Comparison of ENCODE assay signal across 8 cellular contexts in genomic region chr3:75434276-75434936, GRCh38.
DNase-seq lines count a peak whose midpoint lies in the region; ATAC-seq, FAIRE-seq and TF ChIP-seq lines count a peak whose summit lies in the region.
"Not testable (repeated sequence)": the region's sequence is repeated elsewhere in the genome, so short reads cannot be mapped to it uniquely, and the experiment has no call there.

No MANE protein-coding gene starts in this region.

- peak overlapping the region; percentile 73 for H3K4me3 ChIP-seq in Loucy (ENCODE audit: low read length, poor library complexity, severe bottlenecking)
- H3K4me3 ChIP-seq in SU-DHL-6 (ENCODE audit: insufficient read depth, low read length, poor library complexity, severe bottlenecking): peak overlapping the region; percentile 66
- H3K4me3 ChIP-seq in endothelial cell of umbilical vein (replicated peaks in 1 of 3; ENCODE audit: insufficient read depth in 1 of 3, low read depth in 1 of 3, low read length in 3 of 3): peak overlapping the region in 2 of 3 experiments; percentile 43 to 57
- peak overlapping the region; percentile 64 for H3K4me3 ChIP-seq in rectal smooth muscle tissue (ENCODE audit: low read length)
- H3K4me3 ChIP-seq in upper lobe of right lung: peak overlapping the region; percentile 87

- not testable (repeated sequence) for TF ChIP-seq POLR2A in endothelial cell of umbilical vein (IDR thresholded peaks at IDR 0.05; ENCODE audit: low read depth, low read length)

- not testable (repeated sequence) for H3K27ac ChIP-seq in SU-DHL-6 (ENCODE audit: low read depth, low read length)
- H3K27ac ChIP-seq in endothelial cell of umbilical vein (ENCODE audit: insufficient read depth, low read depth, low read length) (peak overlapping the region; percentile 66), layer of hippocampus (ENCODE audit: low read depth, low read length) (peak overlapping the region; percentile 65), rectal smooth muscle tissue (ENCODE audit: low read depth, low read length) (peak overlapping the region; percentile 45), upper lobe of right lung (peak overlapping the region; percentile 86)

- not testable (repeated sequence) for ATAC-seq in upper lobe of right lung

- BruUV-seq in endothelial cell of umbilical vein (replicated peaks; lab: Mats Ljungman, UMichigan): TSS peak; percentile 70

- intact Hi-C loops in endothelial cell of umbilical vein (cut with micrococcal nuclease); upper lobe of right lung (cut with DNase I): not testable (repeated sequence)

- peak; percentile 35 for DNase-seq in activated naive CD4-positive, alpha-beta T cell treated with anti-CD3 and anti-CD28 coated beads, Interleukin-2, amount 50 U/mL, for 16 hours
- DNase-seq in endothelial cell of umbilical vein (ENCODE audit: low read depth, low spot score): peak; percentile 2
- DNase-seq in upper lobe of right lung: not testable (repeated sequence)

- not testable (repeated sequence) for H3K27me3 ChIP-seq in Loucy (ENCODE audit: insufficient read depth, low read length, poor library complexity, severe bottlenecking); SU-DHL-6 (ENCODE audit: low read length); endothelial cell of umbilical vein (ENCODE audit: control insufficient read depth in 2 of 2, insufficient read depth in 2 of 2, low read length in 2 of 2); layer of hippocampus (ENCODE audit: control insufficient read depth, insufficient read depth, low read length); rectal smooth muscle tissue (ENCODE audit: control insufficient read depth, insufficient read depth, low read length); upper lobe of right lung

- H3K9me3 ChIP-seq in ES-I3 (ENCODE audit: control insufficient read depth, insufficient read depth, low read length); Loucy (ENCODE audit: insufficient read depth, low read depth, low read length); SU-DHL-6 (ENCODE audit: insufficient read depth, low read length); endothelial cell of umbilical vein (replicated peaks; ENCODE audit: control insufficient read depth, insufficient read depth, low read length); upper lobe of right lung: not testable (repeated sequence)

- CTCF ChIA-PET in endothelial cell of umbilical vein (lab: Charles Lee): interaction anchor here (1.7 kb wide), 1 partner anchor 243 kb away, joined by 3 read pairs; no protein-coding TSS in a partner anchor

- not testable (repeated sequence) for H4K20me1 ChIP-seq in Loucy (ENCODE audit: insufficient read depth, low read length, poor library complexity, severe bottlenecking); SU-DHL-6 (ENCODE audit: low read depth, low read length); endothelial cell of umbilical vein (replicated peaks; ENCODE audit: control insufficient read depth, extremely low read depth, insufficient read depth, low read length)

- H3K9me2 ChIP-seq in Loucy (replicated peaks; ENCODE audit: low read depth, low read length); SU-DHL-6 (replicated peaks; ENCODE audit: insufficient read depth, low read length): not testable (repeated sequence)

- H3K79me2 ChIP-seq in Loucy (ENCODE audit: insufficient read depth, low read length); SU-DHL-6 (ENCODE audit: insufficient read depth, low read length); endothelial cell of umbilical vein (ENCODE audit: control insufficient read depth, insufficient read depth, low read length): not testable (repeated sequence)

- H2AFZ ChIP-seq in Loucy (ENCODE audit: low read length) (peak overlapping the region; percentile 36; the same call in 1 of the 2 replicates), SU-DHL-6 (ENCODE audit: low read depth, low read length, severe bottlenecking) (peak overlapping the region; percentile 78), endothelial cell of umbilical vein (ENCODE audit: low read depth, low read length) (peak overlapping the region; percentile 6)

- not testable (repeated sequence) for FAIRE-seq in endothelial cell of umbilical vein (lab: Jason Lieb, UNC)

- H3K4me1 ChIP-seq in ES-I3 (ENCODE audit: insufficient read depth, low read length); Loucy (ENCODE audit: insufficient read depth, low read length, poor library complexity, severe bottlenecking); rectal smooth muscle tissue (ENCODE audit: control insufficient read depth, insufficient read depth, low read length): not testable (repeated sequence)
- H3K4me1 ChIP-seq in endothelial cell of umbilical vein (ENCODE audit: control insufficient read depth, extremely low read depth, insufficient read depth, low read length): peaks cover 16% of the 10 kb centered on the region
- H3K4me1 ChIP-seq in upper lobe of right lung: peaks cover 15% of the 10 kb centered on the region

- POLR2A ChIA-PET in endothelial cell of umbilical vein (lab: Charles Lee): not testable (repeated sequence)

- peak overlapping the region; percentile 56 for H3K9ac ChIP-seq in ES-I3 (ENCODE audit: low read depth, low read length)
- peak overlapping the region; percentile 61 for H3K9ac ChIP-seq in Loucy (ENCODE audit: low read depth, low read length, poor library complexity, severe bottlenecking)
- peak overlapping the region; percentile 70 for H3K9ac ChIP-seq in SU-DHL-6 (ENCODE audit: low read length)
- H3K9ac ChIP-seq in endothelial cell of umbilical vein (replicated peaks; ENCODE audit: extremely low read depth, insufficient read depth, low read length): peak overlapping the region; percentile 67
- H3K9ac ChIP-seq in rectal smooth muscle tissue (ENCODE audit: low read length): not testable (repeated sequence)

- H3K9me1 ChIP-seq in endothelial cell of umbilical vein (replicated peaks; ENCODE audit: control insufficient read depth, extremely low read depth, insufficient read depth, low read length): not testable (repeated sequence)

- not testable (repeated sequence) for H3F3A ChIP-seq in Loucy (ENCODE audit: low read depth); SU-DHL-6 (ENCODE audit: insufficient read depth)

- H3K4me2 ChIP-seq in Loucy (ENCODE audit: low read depth, low read length, poor library complexity, severe bottlenecking): peak overlapping the region; percentile 65
- peak overlapping the region; percentile 57 for H3K4me2 ChIP-seq in SU-DHL-6 (ENCODE audit: low read depth, low read length, poor library complexity, severe bottlenecking)
- peak overlapping the region; percentile 25 for H3K4me2 ChIP-seq in endothelial cell of umbilical vein (ENCODE audit: insufficient read depth, low read length)

- dilution Hi-C loops in endothelial cell of umbilical vein (cut with MboI; ENCODE audit: extremely low pct_ligation_motif_present, low sequenced_read_pairs): not testable (repeated sequence)

- TF ChIP-seq CTCF in Loucy (conservative IDR thresholded peaks at IDR 0.05; ENCODE audit: low read length); SU-DHL-6 (IDR thresholded peaks at IDR 0.05; ENCODE audit: insufficient read depth, low read length, poor library complexity, severe bottlenecking); endothelial cell of umbilical vein (IDR thresholded peaks at IDR 0.05; ENCODE audit: extremely low read depth in 1 of 2, insufficient read depth in 1 of 2, low read depth in 1 of 2, low read length in 2 of 2); upper lobe of right lung (IDR thresholded peaks at IDR 0.05): not testable (repeated sequence)

- not testable (repeated sequence) for H3K36me3 ChIP-seq in ES-I3 (ENCODE audit: insufficient read depth, low read length); Loucy (ENCODE audit: insufficient read depth, low read length); SU-DHL-6 (ENCODE audit: low read length); endothelial cell of umbilical vein (ENCODE audit: control insufficient read depth in 2 of 2, extremely low read depth in 1 of 2, insufficient read depth in 2 of 2, low read length in 2 of 2); rectal smooth muscle tissue (ENCODE audit: control insufficient read depth, insufficient read depth, low read length); upper lobe of right lung

Comparison
In these comparisons a context has a peak if more than half of its experiments do, and no peak if none do; other contexts are left out.
1. H2AFZ ChIP-seq: peak in every context shown above with its lines; median percentile 78 in SU-DHL-6; 36 in Loucy; 6 in endothelial cell of umbilical vein.